Comparison of ENCODE assay signal across 11 cellular contexts in the genomic region with DNA sequence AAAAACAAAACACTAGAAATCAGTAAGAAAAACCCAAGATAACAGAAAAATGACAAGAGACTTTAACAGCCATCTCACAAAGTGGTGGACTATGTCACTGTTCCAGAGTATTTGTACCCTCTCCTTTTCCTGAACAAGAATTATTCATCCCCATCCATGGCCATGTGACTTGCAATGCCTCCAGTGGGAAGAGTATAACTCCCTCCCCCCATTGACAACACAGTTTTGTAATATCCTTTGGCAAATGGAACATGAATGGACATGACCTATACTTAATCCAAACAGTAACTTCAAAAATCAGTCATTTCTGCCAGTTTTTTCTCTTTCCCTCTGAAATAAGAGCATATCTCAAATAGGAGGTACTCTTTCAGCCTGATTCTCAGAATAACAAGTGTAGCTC. TPM values are rescaled to one million over a fixed set of nuclear protein-coding genes. Genes with fewer than 3 reads are reported as not detected.
DNase-seq lines count a peak whose midpoint lies in the region; ATAC-seq, FAIRE-seq and TF ChIP-seq lines count a peak whose summit lies in the region.
"Had no signal": no experiment of that assay in that cellular context is flagged by ENCODE, and none has a peak within 500 bp of the region (broad histone marks: within the 10 kb centered on the region; RNA-seq: fewer than 3 reads in every experiment).

No MANE protein-coding gene starts in this region.

- FAIRE-seq in keratinocyte (lab: Jason Lieb, UNC) = peak; percentile 75

- ATAC-seq in GM19035 (IDR thresholded peaks at IDR 0.05; ENCODE audit: unreplicated experiment) = no peak
- no peak for ATAC-seq in HG03457 (IDR thresholded peaks at IDR 0.05; ENCODE audit: unreplicated experiment)

- H3K4me1 ChIP-seq in ACC112 (ENCODE audit: control insufficient read depth, insufficient read depth, low read length, unreplicated experiment) = peaks cover 14% of the 10 kb centered on the region
- peaks cover 22% of the 10 kb centered on the region for H3K4me1 ChIP-seq in mammary epithelial cell (ENCODE audit: insufficient read depth, low read length)
- H3K4me1 ChIP-seq in keratinocyte (ENCODE audit: control insufficient read depth, extremely low read depth, insufficient read depth, low read length) = peaks cover 19% of the 10 kb centered on the region

- DNase-seq in HFF-Myc (ENCODE audit: extremely low read depth, low read depth) (peak; percentile 19), mammary epithelial cell (peak; percentile 85), keratinocyte (ENCODE audit: low read depth, low spot score) (peak; percentile 32), Kasumi-1 (lab: John Stamatoyannopoulos, UW) (no peak)
- no peak for DNase-seq in stimulated activated CD8-positive, alpha-beta memory T cell treated with anti-CD3 and anti-CD28 coated beads, Interleukin-4, amount 100 ng/mL, for 48 hours
- DNase-seq: glutamatergic neuron, NCI-H524 had no signal

- no TSS peak for BruUV-seq in mammary epithelial cell (replicated peaks; lab: Mats Ljungman, UMichigan)

- no peak overlapping the region for H3K9ac ChIP-seq in mammary epithelial cell (ENCODE audit: insufficient read depth, low read length)
- no peak overlapping the region for H3K9ac ChIP-seq in keratinocyte (ENCODE audit: control insufficient read depth, extremely low read depth, insufficient read depth, low read length)
- H3K9ac ChIP-seq: KMS-11 had no signal

- dilution Hi-C loops in mammary epithelial cell (cut with HindIII; ENCODE audit: low sequenced_read_pairs) (no loop called here), keratinocyte (cut with MboI; ENCODE audit: extremely low pct_ligation_motif_present, low sequenced_read_pairs) (no loop called here)

- H3K79me2 ChIP-seq in ACC112 (ENCODE audit: control insufficient read depth, insufficient read depth, low read length, unreplicated experiment) (peaks cover 81% of the 10 kb centered on the region), mammary epithelial cell (ENCODE audit: insufficient read depth, low read length) (peaks cover 98% of the 10 kb centered on the region), keratinocyte (ENCODE audit: control insufficient read depth, insufficient read depth, low read length) (peaks cover 96% of the 10 kb centered on the region)

- no peaks in the 10 kb centered on the region for H3K36me3 ChIP-seq in ACC112 (ENCODE audit: insufficient read depth, low read length)
- no peaks in the 10 kb centered on the region for H3K36me3 ChIP-seq in mammary epithelial cell (ENCODE audit: insufficient read depth, low read length)
- no peaks in the 10 kb centered on the region for H3K36me3 ChIP-seq in keratinocyte (ENCODE audit: control insufficient read depth in 2 of 2, extremely low read depth in 1 of 2, insufficient read depth in 2 of 2, low read length in 2 of 2)

- no peaks in the 10 kb centered on the region for H3K9me1 ChIP-seq in keratinocyte (ENCODE audit: control insufficient read depth, extremely low read depth, insufficient read depth, low read length)

- H3K4me3 ChIP-seq in ACC112 (ENCODE audit: low read depth, low read length) (peak overlapping the region; percentile 2; the same call in 1 of the 2 replicates), HFF-Myc (replicated peaks; ENCODE audit: low read depth, low read length) (no peak overlapping the region), mammary epithelial cell (replicated peaks in 1 of 3; ENCODE audit: insufficient read depth in 1 of 3, low read depth in 2 of 3, low read length in 3 of 3) (peak overlapping the region in 2 of 3 experiments; percentile 15 to 25), keratinocyte (ENCODE audit: control insufficient read depth in 2 of 3, extremely low read depth in 1 of 3, insufficient read depth in 2 of 3, low read depth in 1 of 3, low read length in 3 of 3) (peak overlapping the region in 2 of 3 experiments; percentile 33 to 39)

- intact Hi-C loops in mammary epithelial cell (cut with micrococcal nuclease) = loop anchor here (2.0 kb wide), 1 partner anchor 33 kb away; the partner anchor contains the start of gene PTBP3

- peak overlapping the region; percentile 69 for H3K27ac ChIP-seq in ACC112 (ENCODE audit: low read depth, low read length)
- peak overlapping the region; percentile 74 for H3K27ac ChIP-seq in mammary epithelial cell (ENCODE audit: insufficient read depth, low read depth, low read length)
- peak overlapping the region; percentile 74 for H3K27ac ChIP-seq in keratinocyte (ENCODE audit: control insufficient read depth, insufficient read depth, low read length)
- H3K27ac ChIP-seq: KMS-11 had no signal

- in situ Hi-C loops in mammary epithelial cell (cut with MboI; ENCODE audit: low sequenced_read_pairs in 2 of 2) = no loop called here

- H2AFZ ChIP-seq in ACC112 (ENCODE audit: low read length, unreplicated experiment) = no peak overlapping the region
- H2AFZ ChIP-seq in mammary epithelial cell (ENCODE audit: low read depth, low read length) = no peak overlapping the region
- no peak overlapping the region for H2AFZ ChIP-seq in keratinocyte (ENCODE audit: control insufficient read depth, low read length)

- H3K9me3 ChIP-seq in mammary epithelial cell (replicated peaks; ENCODE audit: insufficient read depth, low read length) (no peaks in the 10 kb centered on the region), keratinocyte (ENCODE audit: control insufficient read depth, low read depth, low read length) (no peaks in the 10 kb centered on the region)

- H4K20me1 ChIP-seq in mammary epithelial cell (ENCODE audit: insufficient read depth, low read length) = peaks cover 2% of the 10 kb centered on the region
- no peaks in the 10 kb centered on the region for H4K20me1 ChIP-seq in keratinocyte (ENCODE audit: control insufficient read depth, extremely low read depth, insufficient read depth, low read length)

- H3K4me2 ChIP-seq in mammary epithelial cell (ENCODE audit: insufficient read depth, low read depth, low read length) = peak overlapping the region; percentile 74
- peak overlapping the region; percentile 76 for H3K4me2 ChIP-seq in keratinocyte (ENCODE audit: control insufficient read depth, extremely low read depth, insufficient read depth, low read depth, low read length)
- H3K4me2 ChIP-seq: KMS-11 had no signal

- H3K27me3 ChIP-seq in ACC112 (ENCODE audit: insufficient read depth, low read length) (no peaks in the 10 kb centered on the region), mammary epithelial cell (ENCODE audit: insufficient read depth, low read length) (no peaks in the 10 kb centered on the region), keratinocyte (ENCODE audit: control insufficient read depth, extremely low read depth, insufficient read depth, low read length) (no peaks in the 10 kb centered on the region)

- TF ChIP-seq CTCF in HFF-Myc (IDR thresholded peaks at IDR 0.05; ENCODE audit: low read depth, low read length, missing control alignments) (no peak), mammary epithelial cell (conservative IDR thresholded peaks at IDR 0.05 in 1 of 2, IDR thresholded peaks at IDR 0.05 in 1 of 2; ENCODE audit: extremely low read depth in 1 of 2, insufficient read depth in 1 of 2, low read depth in 1 of 2, low read length in 2 of 2) (no peak), keratinocyte (optimal IDR thresholded peaks at IDR 0.05 in 1 of 3, IDR thresholded peaks at IDR 0.05 in 1 of 3, conservative IDR thresholded peaks at IDR 0.05 in 1 of 3; ENCODE audit: extremely low read depth in 1 of 3, insufficient read depth in 2 of 3, low read length in 3 of 3) (no peak)

- CTCF ChIA-PET in mammary epithelial cell (lab: Charles Lee; ENCODE audit: low non-redundant PET) = no interaction called here

RNA-seq across cellular contexts. Expression of gene PTBP3, which starts 33.9 kb away (rescaled TPM):
- total RNA-seq in mammary epithelial cell = 10 to 100 TPM; 73.2 to 95.9 TPM
- polyA plus RNA-seq in mammary epithelial cell (71.9 TPM), keratinocyte (43.7 to 83.3 TPM (median 51.0 TPM) in 3 replicates)
- polyA minus RNA-seq in mammary epithelial cell (142 TPM), keratinocyte (47.9 to 167 TPM (median 114 TPM) in 3 replicates)
- 12.4 TPM for polyA plus RNA-seq in keratinocyte (2011; ENCODE audit: low read depth)
- 40.3 and 64.4 TPM in 2 replicates for polyA plus RNA-seq in keratinocyte (2011; cell fraction: cytosol; rRNA removed)
- polyA plus RNA-seq in keratinocyte (2011; cell fraction: nucleus; rRNA removed) = 48.1 and 49.1 TPM in 2 replicates
- polyA plus RNA-seq in keratinocyte (2012; ENCODE audit: low replicate concordance) = 22.0 and 35.0 TPM in 2 replicates
- polyA minus RNA-seq in keratinocyte (2011; cell fraction: cytosol; rRNA and poly(A)+ RNA removed) = 49.3 TPM
- polyA minus RNA-seq in keratinocyte (2011; cell fraction: nucleus; rRNA and poly(A)+ RNA removed) = 32.8 and 60.3 TPM in 2 replicates

Comparison
In these comparisons a context has a peak if more than half of its experiments do, and no peak if none do; other contexts are left out.
1. DNase-seq: peak in HFF-Myc (single experiment), mammary epithelial cell (single experiment) and keratinocyte (single experiment); none in stimulated activated CD8-positive, alpha-beta memory T cell treated with anti-CD3 and anti-CD28 coated beads, Interleukin-4, amount 100 ng/mL, for 48 hours (single experiment) and Kasumi-1 (0 of 2).
2. Peak in every context shown above with its lines, with median percentiles within 50 percentile points of each other: H3K27ac ChIP-seq.